In the genomic region with DNA sequence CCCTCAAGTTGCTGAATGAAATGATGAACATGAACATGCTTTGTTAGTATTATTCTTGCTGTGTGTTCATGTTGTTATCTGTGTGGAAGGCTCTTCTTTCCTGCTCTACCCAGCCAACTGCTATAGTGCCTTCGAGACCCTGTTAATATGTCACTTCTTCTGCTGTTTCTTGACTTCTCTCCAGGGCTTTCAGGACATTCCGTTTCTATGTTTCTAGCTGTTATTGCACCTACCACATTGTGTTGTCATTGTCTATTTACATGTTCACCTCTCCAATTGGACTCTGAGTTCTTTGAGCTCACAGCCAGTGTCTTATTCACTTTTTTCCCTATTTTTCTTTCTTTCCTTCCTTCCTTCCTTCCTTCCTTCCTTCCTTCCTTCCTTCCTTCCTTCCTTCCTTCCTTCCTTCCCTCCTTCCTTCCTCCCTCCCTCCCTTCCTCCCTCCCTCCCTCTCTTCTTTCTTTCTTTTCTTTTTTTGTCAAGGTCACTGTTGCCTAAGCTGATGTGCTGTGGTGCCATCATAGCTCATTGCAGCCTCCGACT, we compare ENCODE assay signal across 31 cellular contexts. TPM values are rescaled to one million over a fixed set of nuclear protein-coding genes. Genes with fewer than 3 reads are reported as not detected.
"Had no signal": no experiment of that assay in that cellular context is flagged by ENCODE, and none has a peak within 500 bp of the region (broad histone marks: within the 10 kb centered on the region; RNA-seq: fewer than 3 reads in every experiment).

No MANE protein-coding gene starts in this region.

- H3K9me3 ChIP-seq: left ventricle myocardium inferior, mucosa of descending colon, neutrophil, psoas muscle, right atrium auricular region, stomach, testis, thyroid gland, transverse colon, upper lobe of left lung, vagina had no signal

- ATAC-seq: left colon; mucosa of descending colon; naive thymus-derived CD4-positive, alpha-beta T cell; psoas muscle; sciatic nerve; stimulated activated naive B cell treated with anti-CD40 and anti-IgM and Interleukin-4, amounts not matched to agents 10 μg/mL and 1 μg/mL and 100 μg/mL, for 72 hours; stimulated activated naive CD8-positive, alpha-beta T cell treated with anti-CD3 and anti-CD28 coated beads, Interleukin-15, Interleukin-2, amounts not matched to agents 100 U/mL and 50 U/mL, for 24 hours had no signal

- H3K36me3 Mint-ChIP-seq: immature natural killer cell; memory B cell; naive thymus-derived CD4-positive, alpha-beta T cell had no signal

- H3K9ac ChIP-seq: parathyroid adenoma had no signal

- H3K27ac ChIP-seq: left ventricle myocardium inferior, neutrophil, parathyroid adenoma, psoas muscle, right atrium auricular region, skin epidermis, stomach, testis, thyroid gland, transverse colon, upper lobe of left lung, vagina had no signal

- H3K79me2 ChIP-seq: parathyroid adenoma had no signal

- H2AFZ ChIP-seq: parathyroid adenoma had no signal

- H3K27me3 ChIP-seq: right atrium auricular region, testis, thyroid gland, vagina had no signal

- H3K27ac Mint-ChIP-seq: immature natural killer cell; memory B cell; naive thymus-derived CD4-positive, alpha-beta T cell; nephron; stimulated activated naive B cell treated with anti-CD40 and anti-IgM and Interleukin-4, amounts not matched to agents 10 μg/mL and 1 μg/mL and 100 μg/mL, for 72 hours had no signal

- H3K9me3 Mint-ChIP-seq: nephron, neural crest cell had no signal

- H3K4me3 ChIP-seq: left ventricle myocardium inferior, lung, mucosa of descending colon, psoas muscle, right atrium auricular region, skin epidermis, stomach, testis, thyroid gland, transverse colon, upper lobe of left lung, vagina had no signal

- DNase-seq: hypothalamus; immature natural killer cell; kidney; left colon; left ventricle myocardium inferior; midbrain; mucosa of descending colon; naive thymus-derived CD4-positive, alpha-beta T cell; occipital lobe; psoas muscle; stimulated activated CD4-positive, alpha-beta T cell treated with anti-CD3 and anti-CD28 coated beads, Interleukin-12 subunit alpha, Interleukin-12 subunit beta, amount 100 ng/mL, for 4 hours; stimulated activated CD4-positive, alpha-beta T cell treated with anti-CD3 and anti-CD28 coated beads, Interleukin-15, amount 100 ng/mL, for 24 hours; stimulated activated CD4-positive, alpha-beta T cell treated with anti-CD3 and anti-CD28 coated beads, Interleukin-2, amount 100 ng/mL, for 24 hours; stimulated activated CD4-positive, alpha-beta T cell treated with anti-CD3 and anti-CD28 coated beads, Interleukin-4, amount 100 ng/mL, for 1 hour; stimulated activated naive B cell treated with anti-CD40 and anti-IgM and Interleukin-4, amounts not matched to agents 10 μg/mL and 1 μg/mL and 100 μg/mL, for 72 hours; stimulated activated naive CD8-positive, alpha-beta T cell treated with anti-CD3 and anti-CD28 coated beads, Interleukin-15, Interleukin-2, amounts not matched to agents 100 U/mL and 50 U/mL, for 24 hours; stomach; testis; thyroid gland; transverse colon; upper lobe of left lung had no signal

- H3K4me1 ChIP-seq: parathyroid adenoma, psoas muscle, testis had no signal

- H3K4me3 Mint-ChIP-seq: immature natural killer cell; memory B cell; naive thymus-derived CD4-positive, alpha-beta T cell; nephron; neural crest cell; stimulated activated naive B cell treated with anti-CD40 and anti-IgM and Interleukin-4, amounts not matched to agents 10 μg/mL and 1 μg/mL and 100 μg/mL, for 72 hours had no signal

- H3K36me3 ChIP-seq: left ventricle myocardium inferior, neutrophil, right atrium auricular region, stomach, thyroid gland, transverse colon, upper lobe of left lung, vagina had no signal

- H3K4me1 Mint-ChIP-seq: memory B cell had no signal

RNA-seq across cellular contexts. Expression of a gene that starts 40.4 kb away (rescaled TPM):
- polyA plus RNA-seq: naive thymus-derived CD4-positive, alpha-beta T cell had no signal
